In genomic region chr16:83692224-83692623, GRCh38 we compare ENCODE assay signal across 17 cellular contexts.
A peak's percentile ranks its signal among the peaks of the same experiment; 100 is the strongest.
DNase-seq lines count a peak whose midpoint lies in the region; ATAC-seq and TF ChIP-seq lines count a peak whose summit lies in the region.
"Had no signal": no experiment of that assay in that cellular context is flagged by ENCODE, and none has a peak within 500 bp of the region (broad histone marks: within the 10 kb centered on the region; RNA-seq: fewer than 3 reads in every experiment).

No MANE protein-coding gene starts in this region.

- H3K4me3 ChIP-seq in left ventricle myocardium inferior (no peak overlapping the region), mammary epithelial cell (replicated peaks in 1 of 3; ENCODE audit: insufficient read depth in 1 of 3, low read depth in 2 of 3, low read length in 3 of 3) (no peak overlapping the region), prostate gland (no peak overlapping the region)
- H3K4me3 ChIP-seq: HAP-1, K562 had no signal

- CTCF ChIA-PET in mammary epithelial cell (lab: Charles Lee; ENCODE audit: low non-redundant PET) = no interaction called here

- no peaks in the 10 kb centered on the region for H3K36me3 ChIP-seq in left ventricle myocardium inferior
- H3K36me3 ChIP-seq in mammary epithelial cell (ENCODE audit: insufficient read depth, low read length) = no peaks in the 10 kb centered on the region
- no peaks in the 10 kb centered on the region for H3K36me3 ChIP-seq in prostate gland
- H3K36me3 ChIP-seq: BE2C, HAP-1 had no signal

- dilution Hi-C loops in mammary epithelial cell (cut with HindIII; ENCODE audit: low sequenced_read_pairs) = no loop called here

- no peaks in the 10 kb centered on the region for H4K20me1 ChIP-seq in mammary epithelial cell (ENCODE audit: insufficient read depth, low read length)

- H3K27ac ChIP-seq in left ventricle myocardium inferior (replicated peaks) = no peak overlapping the region
- H3K27ac ChIP-seq in mammary epithelial cell (ENCODE audit: insufficient read depth, low read depth, low read length) = no peak overlapping the region
- H3K27ac ChIP-seq in prostate gland = no peak overlapping the region
- H3K27ac ChIP-seq: HL-60 had no signal

- H3K27me3 ChIP-seq in left ventricle myocardium inferior (ENCODE audit: low read depth) (no peaks in the 10 kb centered on the region), mammary epithelial cell (ENCODE audit: insufficient read depth, low read length) (no peaks in the 10 kb centered on the region), prostate gland (replicated peaks; ENCODE audit: insufficient read depth) (no peaks in the 10 kb centered on the region)
- H3K27me3 ChIP-seq: BE2C had no signal

- H2AFZ ChIP-seq in mammary epithelial cell (ENCODE audit: low read depth, low read length) = no peak overlapping the region

- H3K9me3 ChIP-seq in left ventricle myocardium inferior (replicated peaks) = no peaks in the 10 kb centered on the region
- H3K9me3 ChIP-seq in mammary epithelial cell (replicated peaks; ENCODE audit: insufficient read depth, low read length) = no peaks in the 10 kb centered on the region
- no peaks in the 10 kb centered on the region for H3K9me3 ChIP-seq in prostate gland
- H3K9me3 ChIP-seq: BE2C, HAP-1 had no signal

- ATAC-seq in left ventricle myocardium superior = peak; percentile 17
- ATAC-seq in HG02798 (IDR thresholded peaks at IDR 0.05; ENCODE audit: poor library complexity, unreplicated experiment) = no peak
- ATAC-seq: CD8-positive, alpha-beta T cell; K562 had no signal

- no TSS peak for BruUV-seq in mammary epithelial cell (replicated peaks; lab: Mats Ljungman, UMichigan)

- WGBS in mammary epithelial cell (ENCODE audit: low coverage, missing lambda C conversion rate) = 69% methylated on average over 4 of the region's 5 CpGs
- 27% methylated on average over 5 of the region's 5 CpGs for WGBS in prostate gland

- TF ChIP-seq CTCF in left ventricle myocardium inferior (IDR thresholded peaks at IDR 0.05; ENCODE audit: borderline replicate concordance) (no peak), mammary epithelial cell (conservative IDR thresholded peaks at IDR 0.05 in 1 of 2, IDR thresholded peaks at IDR 0.05 in 1 of 2; ENCODE audit: extremely low read depth in 1 of 2, insufficient read depth in 1 of 2, low read depth in 1 of 2, low read length in 2 of 2) (no peak), prostate gland (IDR thresholded peaks at IDR 0.05) (no peak)

- DNase-seq in left ventricle myocardium superior = no peak
- DNase-seq in left ventricle myocardium inferior = no peak
- peak; percentile 53 for DNase-seq in LHCN-M2 (ENCODE audit: low read depth)
- DNase-seq in hepatic stellate cell (ENCODE audit: low spot score) = peak; percentile 38
- DNase-seq in mammary epithelial cell = no peak
- DNase-seq in prostate gland (ENCODE audit: low spot score) = no peak
- DNase-seq: BE2C; CD8-positive, alpha-beta T cell; COR-L47; DMS153; DMS79 treated with DMSO at 0.1 percent for 48 hours; EL; HFFc6 had no signal

- H3K4me1 ChIP-seq in left ventricle myocardium inferior (peaks cover 28% of the 10 kb centered on the region), mammary epithelial cell (ENCODE audit: insufficient read depth, low read length) (peaks cover 15% of the 10 kb centered on the region), prostate gland (replicated peaks) (no peaks in the 10 kb centered on the region)
- H3K4me1 ChIP-seq: BE2C, HAP-1 had no signal

- no peak overlapping the region for H3K4me2 ChIP-seq in mammary epithelial cell (ENCODE audit: insufficient read depth, low read depth, low read length)

- intact Hi-C loops in left ventricle myocardium superior (cut with micrococcal nuclease) (no loop called here), left ventricle myocardium inferior (cut with micrococcal nuclease) (no loop called here), mammary epithelial cell (cut with micrococcal nuclease) (no loop called here), prostate gland (cut with DNase I) (no loop called here)

- no peak for TF ChIP-seq POLR2A in prostate gland (IDR thresholded peaks at IDR 0.05)

- H3K79me2 ChIP-seq in mammary epithelial cell (ENCODE audit: insufficient read depth, low read length) = no peaks in the 10 kb centered on the region

- in situ Hi-C loops in mammary epithelial cell (cut with MboI; ENCODE audit: low sequenced_read_pairs in 2 of 2) = no loop called here

- H3K9ac ChIP-seq in mammary epithelial cell (ENCODE audit: insufficient read depth, low read length) = no peak overlapping the region

Comparison
In these comparisons a context has a peak if more than half of its experiments do, and no peak if none do; other contexts are left out.
1. DNase-seq: peak in LHCN-M2 (single experiment) and hepatic stellate cell (single experiment); none in left ventricle myocardium superior (single experiment), left ventricle myocardium inferior (single experiment), mammary epithelial cell (single experiment) and prostate gland (single experiment).